25 cellular contexts compared by ENCODE assay signal in the genomic region with DNA sequence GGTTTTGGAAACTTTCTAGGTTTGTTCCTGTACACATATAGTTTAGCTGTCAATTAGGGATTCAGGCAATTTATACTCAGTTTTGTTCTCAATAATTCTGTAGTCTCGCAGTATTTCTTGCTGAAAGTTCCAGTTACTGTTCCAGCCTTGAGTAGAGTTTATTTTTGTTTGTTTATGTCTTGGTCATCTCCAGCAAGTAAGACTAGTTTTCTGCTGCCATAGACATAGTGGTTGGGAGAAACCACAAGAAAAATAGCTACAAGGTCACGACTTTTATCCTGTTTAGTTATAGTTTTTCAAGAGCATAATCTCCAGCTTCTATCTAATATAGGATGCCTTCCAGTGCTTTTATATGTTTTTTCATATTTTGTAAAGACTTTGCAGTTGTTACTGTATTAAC.
"Had no signal": no experiment of that assay in that cellular context is flagged by ENCODE, and none has a peak within 500 bp of the region (broad histone marks: within the 10 kb centered on the region; RNA-seq: fewer than 3 reads in every experiment).

No MANE protein-coding gene starts in this region.

- DNase-seq: activated CD4-positive, alpha-beta memory T cell treated with anti-CD3 and anti-CD28 coated beads, Interleukin-2, amount 10 ng/mL, durations not matched to agents 7 days and 5 days; activated CD4-positive, alpha-beta T cell treated with anti-CD3 and anti-CD28 coated beads, Interleukin-2, amount 10 ng/mL, durations not matched to agents 24 days and 14 days; activated CD4-positive, CD25-positive, alpha-beta regulatory T cell treated with anti-CD3 and anti-CD28 coated beads, Interleukin-2, amount 50 U/mL, for 72 hours; activated T-cell treated with anti-CD3 and anti-CD28 coated beads, Interleukin-2, amount 50 U/mL, for 48 hours; anterior cingulate cortex; cortex of kidney; effector memory CD8-positive, alpha-beta T cell; foreskin fibroblast; head of caudate nucleus; hippocampal formation; kidney; left colon; mammary epithelial cell; naive thymus-derived CD4-positive, alpha-beta T cell; ovary; retina; small intestine; stimulated activated CD4-positive, alpha-beta T cell treated with anti-CD3 and anti-CD28 coated beads, Interleukin-4, amount 100 ng/mL, for 24 hours; stimulated activated naive CD8-positive, alpha-beta T cell treated with anti-CD3 and anti-CD28 coated beads, Interleukin-15, amount 100 ng/mL, for 72 hours; substantia nigra; T-helper 2 cell; uterus had no signal

- H3K27ac ChIP-seq: ovary, uterus had no signal

- H3K27me3 ChIP-seq: ovary, uterus had no signal

- H3K4me3 ChIP-seq: ovary, uterus had no signal

- H3K4me1 ChIP-seq: uterus had no signal

- H3K36me3 ChIP-seq: ovary, uterus had no signal

- ATAC-seq: activated naive CD4-positive, alpha-beta T cell treated with anti-CD3 and anti-CD28 coated beads, Interleukin-2, amount 50 U/mL, for 72 hours; effector memory CD8-positive, alpha-beta T cell; left colon; naive thymus-derived CD4-positive, alpha-beta T cell; sciatic nerve; stimulated activated effector memory CD8-positive, alpha-beta T cell treated with anti-CD3 and anti-CD28 coated beads, Interleukin-12 subunit alpha, Interleukin-12 subunit beta, amount 100 ng/mL, for 72 hours; stimulated activated naive CD8-positive, alpha-beta T cell treated with anti-CD3 and anti-CD28 coated beads, Interleukin-15, amount 100 ng/mL, for 72 hours had no signal
